Comparison of ENCODE assay signal across 1 cellular context in the genomic region with DNA sequence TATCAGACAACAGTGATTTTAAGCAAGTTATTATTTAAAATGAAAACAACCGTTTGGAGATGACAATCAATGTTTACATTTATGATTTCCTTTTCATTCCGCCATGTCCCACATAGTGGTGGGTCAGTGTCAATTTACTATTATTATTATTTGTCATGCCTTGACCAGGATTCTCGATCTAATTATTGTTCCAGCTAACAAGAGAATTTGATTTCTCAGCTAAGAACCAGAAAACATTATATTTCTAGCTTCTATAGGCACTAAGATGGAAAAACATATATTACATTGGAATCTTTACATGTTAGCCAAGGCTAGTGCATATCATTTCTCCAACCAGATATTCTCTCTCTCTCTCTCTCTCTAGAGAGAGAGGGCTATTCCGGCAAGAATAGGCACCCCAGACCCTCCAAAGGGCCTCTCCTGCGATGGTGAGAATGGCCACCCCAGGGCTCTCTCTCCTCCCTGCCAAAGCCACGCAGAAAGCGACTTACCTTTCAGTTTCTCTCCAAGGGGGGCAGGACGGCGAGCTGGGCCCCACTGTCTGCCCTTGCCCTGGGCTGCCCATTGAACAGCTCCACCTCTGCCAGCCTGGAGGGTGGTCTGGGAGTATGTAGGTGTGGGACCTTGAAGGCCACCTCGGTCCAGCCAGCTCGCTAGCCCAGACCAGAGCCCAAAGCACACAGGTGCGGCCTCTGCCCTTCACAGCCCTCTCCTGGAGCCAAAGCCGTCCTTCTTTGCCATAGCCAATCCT.
TF ChIP-seq lines count a peak whose summit lies in the region.

No MANE protein-coding gene starts in this region.

TF ChIP-seq in HepG2, 621 proteins besides CTCF, POLR2A, EP300 and RAD21 (continued from another document and continues in another):
- TF ChIP-seq, protein P1, sequence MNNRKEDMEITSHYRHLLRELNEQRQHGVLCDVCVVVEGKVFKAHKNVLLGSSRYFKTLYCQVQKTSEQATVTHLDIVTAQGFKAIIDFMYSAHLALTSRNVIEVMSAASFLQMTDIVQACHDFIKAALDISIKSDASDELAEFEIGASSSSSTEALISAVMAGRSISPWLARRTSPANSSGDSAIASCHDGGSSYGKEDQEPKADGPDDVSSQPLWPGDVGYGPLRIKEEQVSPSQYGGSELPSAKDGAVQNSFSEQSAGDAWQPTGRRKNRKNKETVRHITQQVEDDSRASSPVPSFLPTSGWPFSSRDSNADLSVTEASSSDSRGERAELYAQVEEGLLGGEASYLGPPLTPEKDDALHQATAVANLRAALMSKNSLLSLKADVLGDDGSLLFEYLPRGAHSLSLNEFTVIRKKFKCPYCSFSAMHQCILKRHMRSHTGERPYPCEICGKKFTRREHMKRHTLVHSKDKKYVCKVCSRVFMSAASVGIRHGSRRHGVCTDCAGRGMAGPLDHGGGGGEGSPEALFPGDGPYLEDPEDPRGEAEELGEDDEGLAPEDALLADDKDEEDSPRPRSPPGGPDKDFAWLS (CRISPR knock-in tag; IDR thresholded peaks at IDR 0.05; ENCODE audit: borderline replicate concordance): no peak
- TF ChIP-seq NFATC3 (CRISPR knock-in tag; IDR thresholded peaks at IDR 0.05) (no peak), HIVEP1 (CRISPR knock-in tag; IDR thresholded peaks at IDR 0.05) (no peak), CBX2 (IDR thresholded peaks at IDR 0.05; ENCODE audit: low read depth, low read length) (no peak), CBX2 (CRISPR knock-in tag; IDR thresholded peaks at IDR 0.05; ENCODE audit: low read depth) (no peak), ZNF451 (CRISPR knock-in tag; IDR thresholded peaks at IDR 0.05) (no peak), ZNF251 (CRISPR knock-in tag; IDR thresholded peaks at IDR 0.05) (no peak), ZIK1 (CRISPR knock-in tag; IDR thresholded peaks at IDR 0.05; ENCODE audit: borderline replicate concordance, low read depth) (no peak), SMC3 (IDR thresholded peaks at IDR 0.05; ENCODE audit: low read length) (no peak), SP140L (CRISPR knock-in tag; IDR thresholded peaks at IDR 0.05; ENCODE audit: borderline replicate concordance) (no peak), ZNF83 (CRISPR knock-in tag; IDR thresholded peaks at IDR 0.05; ENCODE audit: borderline replicate concordance) (0 out of 2 replicates have a peak, but pooled peaks have one; percentile 29), TBX2 (CRISPR knock-in tag; IDR thresholded peaks at IDR 0.05; ENCODE audit: borderline replicate concordance) (no peak), MAF1 (CRISPR knock-in tag; IDR thresholded peaks at IDR 0.05; ENCODE audit: borderline replicate concordance) (no peak), HCFC1 (IDR thresholded peaks at IDR 0.05; ENCODE audit: low read depth, low read length) (no peak), SNRNP70 (IDR thresholded peaks at IDR 0.05; ENCODE audit: low read depth, low read length) (no peak), ZNF20 (CRISPR knock-in tag; IDR thresholded peaks at IDR 0.05) (no peak), DR1 (CRISPR knock-in tag; IDR thresholded peaks at IDR 0.05) (0 out of 2 replicates have a peak, but pooled peaks have one; percentile 8), ATF7-NPFF (CRISPR knock-in tag; IDR thresholded peaks at IDR 0.05; ENCODE audit: low read depth) (no peak), XBP1 (CRISPR knock-in tag; IDR thresholded peaks at IDR 0.05) (no peak), ZNF225 (CRISPR knock-in tag; IDR thresholded peaks at IDR 0.05) (peak; percentile 84; the same call in 1 of the 2 replicates), CCDC6 (CRISPR knock-in tag; IDR thresholded peaks at IDR 0.05) (no peak)
- TF ChIP-seq, protein P2, sequence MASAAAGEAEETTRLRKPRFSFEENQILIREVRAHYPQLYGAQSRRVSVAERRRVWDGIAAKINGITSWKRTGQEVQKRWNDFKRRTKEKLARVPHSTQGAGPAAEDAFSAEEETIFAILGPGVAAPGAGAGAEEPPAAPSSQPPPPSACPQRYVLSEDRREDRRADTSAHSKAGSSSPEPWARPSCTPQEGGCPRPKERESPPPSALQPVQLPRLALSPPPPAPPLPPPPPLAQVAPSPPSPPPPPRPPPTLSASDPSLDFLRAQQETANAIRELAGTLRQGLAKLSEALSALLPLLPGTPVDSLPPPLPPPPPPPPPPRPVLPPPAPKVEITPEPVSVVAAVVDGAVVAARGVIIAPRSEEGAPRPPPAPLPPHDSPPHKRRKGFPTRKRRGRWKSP (CRISPR knock-in tag; IDR thresholded peaks at IDR 0.05): 0 out of 2 replicates have a peak, but pooled peaks have one; percentile 39
- TF ChIP-seq, protein P3, sequence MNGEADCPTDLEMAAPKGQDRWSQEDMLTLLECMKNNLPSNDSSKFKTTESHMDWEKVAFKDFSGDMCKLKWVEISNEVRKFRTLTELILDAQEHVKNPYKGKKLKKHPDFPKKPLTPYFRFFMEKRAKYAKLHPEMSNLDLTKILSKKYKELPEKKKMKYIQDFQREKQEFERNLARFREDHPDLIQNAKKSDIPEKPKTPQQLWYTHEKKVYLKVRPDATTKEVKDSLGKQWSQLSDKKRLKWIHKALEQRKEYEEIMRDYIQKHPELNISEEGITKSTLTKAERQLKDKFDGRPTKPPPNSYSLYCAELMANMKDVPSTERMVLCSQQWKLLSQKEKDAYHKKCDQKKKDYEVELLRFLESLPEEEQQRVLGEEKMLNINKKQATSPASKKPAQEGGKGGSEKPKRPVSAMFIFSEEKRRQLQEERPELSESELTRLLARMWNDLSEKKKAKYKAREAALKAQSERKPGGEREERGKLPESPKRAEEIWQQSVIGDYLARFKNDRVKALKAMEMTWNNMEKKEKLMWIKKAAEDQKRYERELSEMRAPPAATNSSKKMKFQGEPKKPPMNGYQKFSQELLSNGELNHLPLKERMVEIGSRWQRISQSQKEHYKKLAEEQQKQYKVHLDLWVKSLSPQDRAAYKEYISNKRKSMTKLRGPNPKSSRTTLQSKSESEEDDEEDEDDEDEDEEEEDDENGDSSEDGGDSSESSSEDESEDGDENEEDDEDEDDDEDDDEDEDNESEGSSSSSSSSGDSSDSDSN (CRISPR knock-in tag; IDR thresholded peaks at IDR 0.05): peak; percentile 77
- TF ChIP-seq, protein P4, sequence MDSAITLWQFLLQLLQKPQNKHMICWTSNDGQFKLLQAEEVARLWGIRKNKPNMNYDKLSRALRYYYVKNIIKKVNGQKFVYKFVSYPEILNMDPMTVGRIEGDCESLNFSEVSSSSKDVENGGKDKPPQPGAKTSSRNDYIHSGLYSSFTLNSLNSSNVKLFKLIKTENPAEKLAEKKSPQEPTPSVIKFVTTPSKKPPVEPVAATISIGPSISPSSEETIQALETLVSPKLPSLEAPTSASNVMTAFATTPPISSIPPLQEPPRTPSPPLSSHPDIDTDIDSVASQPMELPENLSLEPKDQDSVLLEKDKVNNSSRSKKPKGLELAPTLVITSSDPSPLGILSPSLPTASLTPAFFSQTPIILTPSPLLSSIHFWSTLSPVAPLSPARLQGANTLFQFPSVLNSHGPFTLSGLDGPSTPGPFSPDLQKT (CRISPR knock-in tag; IDR thresholded peaks at IDR 0.05; ENCODE audit: borderline replicate concordance): no peak
- TF ChIP-seq, protein P5, sequence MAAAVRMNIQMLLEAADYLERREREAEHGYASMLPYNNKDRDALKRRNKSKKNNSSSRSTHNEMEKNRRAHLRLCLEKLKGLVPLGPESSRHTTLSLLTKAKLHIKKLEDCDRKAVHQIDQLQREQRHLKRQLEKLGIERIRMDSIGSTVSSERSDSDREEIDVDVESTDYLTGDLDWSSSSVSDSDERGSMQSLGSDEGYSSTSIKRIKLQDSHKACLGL (CRISPR knock-in tag; IDR thresholded peaks at IDR 0.05): 0 out of 2 replicates have a peak, but pooled peaks have one; percentile 14
- TF ChIP-seq, protein P6, sequence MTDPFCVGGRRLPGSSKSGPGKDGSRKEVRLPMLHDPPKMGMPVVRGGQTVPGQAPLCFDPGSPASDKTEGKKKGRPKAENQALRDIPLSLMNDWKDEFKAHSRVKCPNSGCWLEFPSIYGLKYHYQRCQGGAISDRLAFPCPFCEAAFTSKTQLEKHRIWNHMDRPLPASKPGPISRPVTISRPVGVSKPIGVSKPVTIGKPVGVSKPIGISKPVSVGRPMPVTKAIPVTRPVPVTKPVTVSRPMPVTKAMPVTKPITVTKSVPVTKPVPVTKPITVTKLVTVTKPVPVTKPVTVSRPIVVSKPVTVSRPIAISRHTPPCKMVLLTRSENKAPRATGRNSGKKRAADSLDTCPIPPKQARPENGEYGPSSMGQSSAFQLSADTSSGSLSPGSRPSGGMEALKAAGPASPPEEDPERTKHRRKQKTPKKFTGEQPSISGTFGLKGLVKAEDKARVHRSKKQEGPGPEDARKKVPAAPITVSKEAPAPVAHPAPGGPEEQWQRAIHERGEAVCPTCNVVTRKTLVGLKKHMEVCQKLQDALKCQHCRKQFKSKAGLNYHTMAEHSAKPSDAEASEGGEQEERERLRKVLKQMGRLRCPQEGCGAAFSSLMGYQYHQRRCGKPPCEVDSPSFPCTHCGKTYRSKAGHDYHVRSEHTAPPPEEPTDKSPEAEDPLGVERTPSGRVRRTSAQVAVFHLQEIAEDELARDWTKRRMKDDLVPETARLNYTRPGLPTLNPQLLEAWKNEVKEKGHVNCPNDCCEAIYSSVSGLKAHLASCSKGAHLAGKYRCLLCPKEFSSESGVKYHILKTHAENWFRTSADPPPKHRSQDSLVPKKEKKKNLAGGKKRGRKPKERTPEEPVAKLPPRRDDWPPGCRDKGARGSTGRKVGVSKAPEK (CRISPR knock-in tag; IDR thresholded peaks at IDR 0.05; ENCODE audit: borderline replicate concordance): no peak
- TF ChIP-seq, protein P7, sequence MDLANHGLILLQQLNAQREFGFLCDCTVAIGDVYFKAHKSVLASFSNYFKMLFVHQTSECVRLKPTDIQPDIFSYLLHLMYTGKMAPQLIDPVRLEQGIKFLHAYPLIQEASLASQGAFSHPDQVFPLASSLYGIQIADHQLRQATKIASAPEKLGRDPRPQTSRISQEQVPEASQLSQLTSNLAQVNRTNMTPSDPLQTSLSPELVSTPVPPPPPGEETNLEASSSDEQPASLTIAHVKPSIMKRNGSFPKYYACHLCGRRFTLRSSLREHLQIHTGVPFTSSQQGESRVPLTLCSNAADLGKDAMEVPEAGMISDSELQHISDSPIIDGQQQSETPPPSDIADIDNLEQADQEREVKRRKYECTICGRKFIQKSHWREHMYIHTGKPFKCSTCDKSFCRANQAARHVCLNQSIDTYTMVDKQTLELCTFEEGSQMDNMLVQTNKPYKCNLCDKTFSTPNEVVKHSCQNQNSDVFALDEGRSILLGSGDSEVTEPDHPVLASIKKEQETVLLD (CRISPR knock-in tag; IDR thresholded peaks at IDR 0.05; ENCODE audit: low read depth): no peak
- TF ChIP-seq, protein P8, sequence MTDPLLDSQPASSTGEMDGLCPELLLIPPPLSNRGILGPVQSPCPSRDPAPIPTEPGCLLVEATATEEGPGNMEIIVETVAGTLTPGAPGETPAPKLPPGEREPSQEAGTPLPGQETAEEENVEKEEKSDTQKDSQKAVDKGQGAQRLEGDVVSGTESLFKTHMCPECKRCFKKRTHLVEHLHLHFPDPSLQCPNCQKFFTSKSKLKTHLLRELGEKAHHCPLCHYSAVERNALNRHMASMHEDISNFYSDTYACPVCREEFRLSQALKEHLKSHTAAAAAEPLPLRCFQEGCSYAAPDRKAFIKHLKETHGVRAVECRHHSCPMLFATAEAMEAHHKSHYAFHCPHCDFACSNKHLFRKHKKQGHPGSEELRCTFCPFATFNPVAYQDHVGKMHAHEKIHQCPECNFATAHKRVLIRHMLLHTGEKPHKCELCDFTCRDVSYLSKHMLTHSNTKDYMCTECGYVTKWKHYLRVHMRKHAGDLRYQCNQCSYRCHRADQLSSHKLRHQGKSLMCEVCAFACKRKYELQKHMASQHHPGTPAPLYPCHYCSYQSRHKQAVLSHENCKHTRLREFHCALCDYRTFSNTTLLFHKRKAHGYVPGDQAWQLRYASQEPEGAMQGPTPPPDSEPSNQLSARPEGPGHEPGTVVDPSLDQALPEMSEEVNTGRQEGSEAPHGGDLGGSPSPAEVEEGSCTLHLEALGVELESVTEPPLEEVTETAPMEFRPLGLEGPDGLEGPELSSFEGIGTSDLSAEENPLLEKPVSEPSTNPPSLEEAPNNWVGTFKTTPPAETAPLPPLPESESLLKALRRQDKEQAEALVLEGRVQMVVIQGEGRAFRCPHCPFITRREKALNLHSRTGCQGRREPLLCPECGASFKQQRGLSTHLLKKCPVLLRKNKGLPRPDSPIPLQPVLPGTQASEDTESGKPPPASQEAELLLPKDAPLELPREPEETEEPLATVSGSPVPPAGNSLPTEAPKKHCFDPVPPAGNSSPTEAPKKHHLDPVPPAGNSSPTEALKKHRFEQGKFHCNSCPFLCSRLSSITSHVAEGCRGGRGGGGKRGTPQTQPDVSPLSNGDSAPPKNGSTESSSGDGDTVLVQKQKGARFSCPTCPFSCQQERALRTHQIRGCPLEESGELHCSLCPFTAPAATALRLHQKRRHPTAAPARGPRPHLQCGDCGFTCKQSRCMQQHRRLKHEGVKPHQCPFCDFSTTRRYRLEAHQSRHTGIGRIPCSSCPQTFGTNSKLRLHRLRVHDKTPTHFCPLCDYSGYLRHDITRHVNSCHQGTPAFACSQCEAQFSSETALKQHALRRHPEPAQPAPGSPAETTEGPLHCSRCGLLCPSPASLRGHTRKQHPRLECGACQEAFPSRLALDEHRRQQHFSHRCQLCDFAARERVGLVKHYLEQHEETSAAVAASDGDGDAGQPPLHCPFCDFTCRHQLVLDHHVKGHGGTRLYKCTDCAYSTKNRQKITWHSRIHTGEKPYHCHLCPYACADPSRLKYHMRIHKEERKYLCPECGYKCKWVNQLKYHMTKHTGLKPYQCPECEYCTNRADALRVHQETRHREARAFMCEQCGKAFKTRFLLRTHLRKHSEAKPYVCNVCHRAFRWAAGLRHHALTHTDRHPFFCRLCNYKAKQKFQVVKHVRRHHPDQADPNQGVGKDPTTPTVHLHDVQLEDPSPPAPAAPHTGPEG (CRISPR knock-in tag; IDR thresholded peaks at IDR 0.05): peak; percentile 31; the same call in 1 of the 2 replicates
- TF ChIP-seq, protein P9, sequence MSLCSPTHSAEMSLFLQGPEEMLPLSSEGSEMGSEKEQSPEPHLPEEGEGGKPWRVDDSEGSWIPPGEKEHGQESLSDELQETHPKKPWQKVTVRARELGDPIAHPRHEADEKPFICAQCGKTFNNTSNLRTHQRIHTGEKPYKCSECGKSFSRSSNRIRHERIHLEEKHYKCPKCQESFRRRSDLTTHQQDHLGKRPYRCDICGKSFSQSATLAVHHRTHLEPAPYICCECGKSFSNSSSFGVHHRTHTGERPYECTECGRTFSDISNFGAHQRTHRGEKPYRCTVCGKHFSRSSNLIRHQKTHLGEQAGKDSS (CRISPR knock-in tag; IDR thresholded peaks at IDR 0.05; ENCODE audit: borderline replicate concordance, low read depth): peak; percentile 11; the same call in 1 of the 2 replicates
